In the genomic region with DNA sequence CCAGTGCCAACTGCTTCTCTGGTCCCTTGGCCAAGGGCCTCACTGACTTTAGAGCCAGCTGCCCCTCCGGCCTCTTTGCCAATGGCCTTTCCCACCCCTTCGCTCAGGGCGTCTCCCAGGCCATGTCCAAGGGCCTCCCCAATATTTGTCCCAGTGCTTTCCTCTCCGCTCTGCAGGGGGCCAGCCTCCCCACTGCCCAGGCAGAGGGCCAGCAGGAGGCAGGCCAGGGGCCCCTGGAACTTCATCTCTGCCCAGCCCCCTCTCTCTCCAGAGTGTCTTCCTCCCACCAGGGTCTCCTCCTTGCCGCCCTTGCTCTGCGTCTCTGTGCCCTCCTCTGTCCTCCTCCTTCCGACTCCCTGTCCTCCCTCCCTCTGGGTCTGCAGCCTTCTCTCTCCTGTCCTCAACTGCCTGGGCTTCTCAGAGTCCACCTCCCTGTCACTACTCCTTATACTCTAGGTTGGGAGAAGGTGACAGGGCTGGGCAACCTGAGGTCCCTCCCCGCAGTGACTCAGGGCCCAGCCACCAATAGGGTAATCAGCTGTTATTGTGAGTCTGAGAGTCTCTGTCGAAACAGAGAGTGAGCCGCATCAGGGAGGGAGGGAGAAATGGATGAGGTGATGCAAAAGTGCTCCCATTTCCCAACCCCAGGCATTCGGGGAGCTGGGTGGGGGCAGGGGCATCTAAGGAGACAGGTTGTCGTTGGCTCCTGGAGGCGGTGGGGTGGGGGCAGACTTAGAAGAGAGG, we compare ENCODE assay signal across 2 cellular contexts.
TF ChIP-seq lines count a peak whose summit lies in the region.

A gene with protein sequence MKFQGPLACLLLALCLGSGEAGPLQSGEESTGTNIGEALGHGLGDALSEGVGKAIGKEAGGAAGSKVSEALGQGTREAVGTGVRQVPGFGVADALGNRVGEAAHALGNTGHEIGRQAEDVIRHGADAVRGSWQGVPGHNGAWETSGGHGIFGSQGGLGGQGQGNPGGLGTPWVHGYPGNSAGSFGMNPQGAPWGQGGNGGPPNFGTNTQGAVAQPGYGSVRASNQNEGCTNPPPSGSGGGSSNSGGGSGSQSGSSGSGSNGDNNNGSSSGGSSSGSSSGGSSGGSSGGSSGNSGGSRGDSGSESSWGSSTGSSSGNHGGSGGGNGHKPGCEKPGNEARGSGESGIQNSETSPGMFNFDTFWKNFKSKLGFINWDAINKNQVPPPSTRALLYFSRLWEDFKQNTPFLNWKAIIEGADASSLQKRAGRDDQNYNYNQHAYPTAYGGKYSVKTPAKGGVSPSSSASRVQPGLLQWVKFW (minus strand): TSS at position 419 of the 744 bp plus-strand sequence. CDS start 174 bp downstream, at position 245.

TF ChIP-seq in HCT116, 20 proteins besides CTCF, POLR2A, EP300 and RAD21:
- TF ChIP-seq POLR2AphosphoS5 (IDR thresholded peaks at IDR 0.05; ENCODE audit: low read depth, low read length) (peak; percentile 28; the same call in 1 of the 2 replicates), ELF1 (IDR thresholded peaks at IDR 0.05; ENCODE audit: borderline replicate concordance, low read depth) (no peak)

TF ChIP-seq in K562, 482 proteins besides CTCF, POLR2A, EP300 and RAD21:
- TF ChIP-seq MCM5 (IDR thresholded peaks at IDR 0.05; ENCODE audit: low read depth) = no peak
- no peak for TF ChIP-seq GATAD2A (IDR thresholded peaks at IDR 0.05)
- TF ChIP-seq PHF21A (IDR thresholded peaks at IDR 0.05; ENCODE audit: borderline replicate concordance, low read depth) = no peak
- no peak for TF ChIP-seq ZNF184 (CRISPR knock-in tag; IDR thresholded peaks at IDR 0.05)
- no peak for TF ChIP-seq RUNX1 (IDR thresholded peaks at IDR 0.05; ENCODE audit: low read depth)
- TF ChIP-seq, protein P1, sequence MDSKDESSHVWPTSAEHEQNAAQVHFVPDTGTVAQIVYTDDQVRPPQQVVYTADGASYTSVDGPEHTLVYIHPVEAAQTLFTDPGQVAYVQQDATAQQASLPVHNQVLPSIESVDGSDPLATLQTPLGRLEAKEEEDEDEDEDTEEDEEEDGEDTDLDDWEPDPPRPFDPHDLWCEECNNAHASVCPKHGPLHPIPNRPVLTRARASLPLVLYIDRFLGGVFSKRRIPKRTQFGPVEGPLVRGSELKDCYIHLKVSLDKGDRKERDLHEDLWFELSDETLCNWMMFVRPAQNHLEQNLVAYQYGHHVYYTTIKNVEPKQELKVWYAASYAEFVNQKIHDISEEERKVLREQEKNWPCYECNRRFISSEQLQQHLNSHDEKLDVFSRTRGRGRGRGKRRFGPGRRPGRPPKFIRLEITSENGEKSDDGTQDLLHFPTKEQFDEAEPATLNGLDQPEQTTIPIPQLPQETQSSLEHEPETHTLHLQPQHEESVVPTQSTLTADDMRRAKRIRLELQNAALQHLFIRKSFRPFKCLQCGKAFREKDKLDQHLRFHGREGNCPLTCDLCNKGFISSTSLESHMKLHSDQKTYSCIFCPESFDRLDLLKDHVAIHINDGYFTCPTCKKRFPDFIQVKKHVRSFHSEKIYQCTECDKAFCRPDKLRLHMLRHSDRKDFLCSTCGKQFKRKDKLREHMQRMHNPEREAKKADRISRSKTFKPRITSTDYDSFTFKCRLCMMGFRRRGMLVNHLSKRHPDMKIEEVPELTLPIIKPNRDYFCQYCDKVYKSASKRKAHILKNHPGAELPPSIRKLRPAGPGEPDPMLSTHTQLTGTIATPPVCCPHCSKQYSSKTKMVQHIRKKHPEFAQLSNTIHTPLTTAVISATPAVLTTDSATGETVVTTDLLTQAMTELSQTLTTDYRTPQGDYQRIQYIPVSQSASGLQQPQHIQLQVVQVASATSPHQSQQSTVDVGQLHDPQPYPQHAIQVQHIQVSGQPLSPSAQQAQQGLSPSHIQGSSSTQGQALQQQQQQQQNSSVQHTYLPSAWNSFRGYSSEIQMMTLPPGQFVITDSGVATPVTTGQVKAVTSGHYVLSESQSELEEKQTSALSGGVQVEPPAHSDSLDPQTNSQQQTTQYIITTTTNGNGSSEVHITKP (IDR thresholded peaks at IDR 0.05; ENCODE audit: partially characterized antibody) = no peak
- TF ChIP-seq SAFB (IDR thresholded peaks at IDR 0.05; ENCODE audit: borderline replicate concordance, low read depth, low read length) = no peak
- TF ChIP-seq ASH1L (IDR thresholded peaks at IDR 0.05; ENCODE audit: borderline replicate concordance, low read depth, partially characterized antibody) = no peak
- TF ChIP-seq ATF7 (IDR thresholded peaks at IDR 0.05) = no peak
- TF ChIP-seq CBX1 (IDR thresholded peaks at IDR 0.05; ENCODE audit: low read depth) = no peak
- TF ChIP-seq HOXB6 (CRISPR knock-in tag; IDR thresholded peaks at IDR 0.05; ENCODE audit: borderline replicate concordance) = no peak
- TF ChIP-seq RFX7 (CRISPR knock-in tag; IDR thresholded peaks at IDR 0.05) = no peak
- TF ChIP-seq, protein P2, sequence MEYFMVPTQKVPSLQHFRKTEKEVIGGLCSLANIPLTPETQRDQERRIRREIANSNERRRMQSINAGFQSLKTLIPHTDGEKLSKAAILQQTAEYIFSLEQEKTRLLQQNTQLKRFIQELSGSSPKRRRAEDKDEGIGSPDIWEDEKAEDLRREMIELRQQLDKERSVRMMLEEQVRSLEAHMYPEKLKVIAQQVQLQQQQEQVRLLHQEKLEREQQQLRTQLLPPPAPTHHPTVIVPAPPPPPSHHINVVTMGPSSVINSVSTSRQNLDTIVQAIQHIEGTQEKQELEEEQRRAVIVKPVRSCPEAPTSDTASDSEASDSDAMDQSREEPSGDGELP (CRISPR knock-in tag; IDR thresholded peaks at IDR 0.05; ENCODE audit: borderline replicate concordance) = peak; percentile 75; the same call in 1 of the 2 replicates
- TF ChIP-seq TRIM24 (IDR thresholded peaks at IDR 0.05) = no peak
- TF ChIP-seq KAT2B (IDR thresholded peaks at IDR 0.05; ENCODE audit: low read depth, low read length) = no peak
- no peak for TF ChIP-seq ZNF324 (CRISPR knock-in tag; IDR thresholded peaks at IDR 0.05)
- TF ChIP-seq DACH1 (IDR thresholded peaks at IDR 0.05; ENCODE audit: partially characterized antibody) = peak; percentile 84
- no peak for TF ChIP-seq CEBPG (CRISPR knock-in tag; IDR thresholded peaks at IDR 0.05)
- TF ChIP-seq CEBPG (tag; conservative IDR thresholded peaks at IDR 0.05 in 1 of 2, IDR thresholded peaks at IDR 0.05 in 1 of 2) = peak in 1 of 2 experiments; percentile 22; a peak in 1 of 4 replicates
- TF ChIP-seq, protein P3, sequence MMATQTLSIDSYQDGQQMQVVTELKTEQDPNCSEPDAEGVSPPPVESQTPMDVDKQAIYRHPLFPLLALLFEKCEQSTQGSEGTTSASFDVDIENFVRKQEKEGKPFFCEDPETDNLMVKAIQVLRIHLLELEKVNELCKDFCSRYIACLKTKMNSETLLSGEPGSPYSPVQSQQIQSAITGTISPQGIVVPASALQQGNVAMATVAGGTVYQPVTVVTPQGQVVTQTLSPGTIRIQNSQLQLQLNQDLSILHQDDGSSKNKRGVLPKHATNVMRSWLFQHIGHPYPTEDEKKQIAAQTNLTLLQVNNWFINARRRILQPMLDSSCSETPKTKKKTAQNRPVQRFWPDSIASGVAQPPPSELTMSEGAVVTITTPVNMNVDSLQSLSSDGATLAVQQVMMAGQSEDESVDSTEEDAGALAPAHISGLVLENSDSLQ (IDR thresholded peaks at IDR 0.05) = peak; percentile 8; the same call in 1 of the 2 replicates
- TF ChIP-seq, protein P4, sequence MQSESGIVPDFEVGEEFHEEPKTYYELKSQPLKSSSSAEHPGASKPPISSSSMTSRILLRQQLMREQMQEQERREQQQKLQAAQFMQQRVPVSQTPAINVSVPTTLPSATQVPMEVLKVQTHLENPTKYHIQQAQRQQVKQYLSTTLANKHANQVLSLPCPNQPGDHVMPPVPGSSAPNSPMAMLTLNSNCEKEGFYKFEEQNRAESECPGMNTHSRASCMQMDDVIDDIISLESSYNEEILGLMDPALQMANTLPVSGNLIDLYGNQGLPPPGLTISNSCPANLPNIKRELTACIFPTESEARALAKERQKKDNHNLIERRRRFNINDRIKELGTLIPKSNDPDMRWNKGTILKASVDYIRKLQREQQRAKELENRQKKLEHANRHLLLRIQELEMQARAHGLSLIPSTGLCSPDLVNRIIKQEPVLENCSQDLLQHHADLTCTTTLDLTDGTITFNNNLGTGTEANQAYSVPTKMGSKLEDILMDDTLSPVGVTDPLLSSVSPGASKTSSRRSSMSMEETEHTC (IDR thresholded peaks at IDR 0.05) = no peak
- no peak for TF ChIP-seq RHOXF2B (CRISPR knock-in tag; conservative IDR thresholded peaks at IDR 0.05)
